In the genomic region with DNA sequence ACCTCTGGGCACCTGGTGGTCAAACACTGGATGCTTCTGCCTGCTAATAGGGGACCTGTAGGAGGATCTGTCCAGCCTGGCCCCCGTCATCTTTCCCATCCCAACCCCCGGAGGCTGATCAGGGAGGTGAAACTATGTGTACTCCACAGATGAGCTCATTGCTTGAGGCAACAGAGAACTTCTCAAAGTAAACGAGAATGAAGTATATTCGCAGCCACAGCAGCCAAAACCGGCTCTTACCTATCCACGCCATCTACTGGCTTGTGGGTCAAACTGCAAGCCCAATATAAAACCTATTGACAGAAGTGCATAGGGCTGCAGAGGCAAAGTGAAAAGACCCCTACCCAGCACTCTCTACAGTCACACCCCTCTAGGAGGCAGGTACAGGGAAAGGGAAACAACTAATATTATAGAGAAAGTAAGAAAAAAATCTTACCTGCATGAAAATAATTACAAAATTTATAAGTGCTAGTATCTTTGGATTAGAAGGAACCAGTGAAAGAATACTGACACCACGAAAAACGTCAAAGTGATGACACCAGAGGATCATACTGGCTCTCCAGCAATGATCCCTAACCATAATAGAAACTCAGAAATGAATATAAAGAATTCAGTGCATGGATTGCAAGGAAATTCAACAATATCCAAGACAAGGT, we compare ENCODE assay signal across 8 cellular contexts.
DNase-seq lines count a peak whose midpoint lies in the region; ATAC-seq and TF ChIP-seq lines count a peak whose summit lies in the region.

No MANE protein-coding gene starts in this region.

- no peak overlapping the region for H3K9ac ChIP-seq in mammary epithelial cell (ENCODE audit: insufficient read depth, low read length)

- in situ Hi-C loops in mammary epithelial cell (cut with MboI; ENCODE audit: low sequenced_read_pairs in 2 of 2), result loop anchor here (10.0 to 25.0 kb wide), 3 partner anchors 273 to 836 kb away; no protein-coding TSS in a partner anchor

- no peak overlapping the region for H3K27ac ChIP-seq in mammary epithelial cell (ENCODE audit: insufficient read depth, low read depth, low read length)

- H3K27me3 ChIP-seq in mammary epithelial cell (ENCODE audit: insufficient read depth, low read length), result peaks cover 2% of the 10 kb centered on the region

- no peaks in the 10 kb centered on the region for H3K79me2 ChIP-seq in mammary epithelial cell (ENCODE audit: insufficient read depth, low read length)

- H3K36me3 ChIP-seq in mammary epithelial cell (ENCODE audit: insufficient read depth, low read length), result no peaks in the 10 kb centered on the region

- DNase-seq in NCI-H82 treated with DMSO at 0.1 percent for 48 hours (lab: John Stamatoyannopoulos, UW; ENCODE audit: unreplicated experiment) (peak; percentile 39), mammary epithelial cell (peak; percentile 50), medulla oblongata (ENCODE audit: extremely low spot score) (peak; percentile 12), GOT3 (lab: John Stamatoyannopoulos, UW) (no peak), GF-D8 (lab: John Stamatoyannopoulos, UW) (no peak)

- 11% methylated on average over 8 of the region's 8 CpGs for WGBS in mammary epithelial cell (ENCODE audit: low coverage, missing lambda C conversion rate)

- peak overlapping the region; percentile 68 for H2AFZ ChIP-seq in mammary epithelial cell (ENCODE audit: low read depth, low read length)

- no peak overlapping the region for H3K4me2 ChIP-seq in mammary epithelial cell (ENCODE audit: insufficient read depth, low read depth, low read length)

- H3K9me3 ChIP-seq in mammary epithelial cell (replicated peaks; ENCODE audit: insufficient read depth, low read length), result no peaks in the 10 kb centered on the region

- intact Hi-C loops in mammary epithelial cell (cut with micrococcal nuclease), result loop anchor here (1.0 to 5.0 kb wide), 3 partner anchors 280 to 846 kb away; no protein-coding TSS in a partner anchor

- no peaks in the 10 kb centered on the region for H4K20me1 ChIP-seq in mammary epithelial cell (ENCODE audit: insufficient read depth, low read length)

- no TSS peak for BruUV-seq in mammary epithelial cell (replicated peaks; lab: Mats Ljungman, UMichigan)

- ATAC-seq in GM21529 (IDR thresholded peaks at IDR 0.05; ENCODE audit: unreplicated experiment) (peak; percentile 95), HG03571 (IDR thresholded peaks at IDR 0.05; ENCODE audit: unreplicated experiment) (peak; percentile 97)

- CTCF ChIA-PET in mammary epithelial cell (lab: Charles Lee; ENCODE audit: low non-redundant PET), result interaction anchor here (0.5 to 0.9 kb wide), 7 partner anchors 110 to 1443 kb away, joined by 3 to 10 read pairs (median 4); no protein-coding TSS in a partner anchor

- TF ChIP-seq CTCF in GM12873 (IDR thresholded peaks at IDR 0.05; ENCODE audit: insufficient read depth, low read depth, low read length, missing control alignments) (peak; percentile 90), mammary epithelial cell (conservative IDR thresholded peaks at IDR 0.05 in 1 of 2, IDR thresholded peaks at IDR 0.05 in 1 of 2; ENCODE audit: extremely low read depth in 1 of 2, insufficient read depth in 1 of 2, low read depth in 1 of 2, low read length in 2 of 2) (peak; percentile 81 to 87)

- H3K4me3 ChIP-seq in mammary epithelial cell (replicated peaks in 1 of 3; ENCODE audit: insufficient read depth in 1 of 3, low read depth in 2 of 3, low read length in 3 of 3), result no peak overlapping the region

- peaks cover 7% of the 10 kb centered on the region for H3K4me1 ChIP-seq in mammary epithelial cell (ENCODE audit: insufficient read depth, low read length)

- dilution Hi-C loops in mammary epithelial cell (cut with HindIII; ENCODE audit: low sequenced_read_pairs), result no loop called here

Comparison
In these comparisons a context has a peak if more than half of its experiments do, and no peak if none do; other contexts are left out.
1. DNase-seq: peak in NCI-H82 treated with DMSO at 0.1 percent for 48 hours (single experiment), mammary epithelial cell (single experiment) and medulla oblongata (single experiment); none in GOT3 (single experiment) and GF-D8 (single experiment).